In the genomic region with DNA sequence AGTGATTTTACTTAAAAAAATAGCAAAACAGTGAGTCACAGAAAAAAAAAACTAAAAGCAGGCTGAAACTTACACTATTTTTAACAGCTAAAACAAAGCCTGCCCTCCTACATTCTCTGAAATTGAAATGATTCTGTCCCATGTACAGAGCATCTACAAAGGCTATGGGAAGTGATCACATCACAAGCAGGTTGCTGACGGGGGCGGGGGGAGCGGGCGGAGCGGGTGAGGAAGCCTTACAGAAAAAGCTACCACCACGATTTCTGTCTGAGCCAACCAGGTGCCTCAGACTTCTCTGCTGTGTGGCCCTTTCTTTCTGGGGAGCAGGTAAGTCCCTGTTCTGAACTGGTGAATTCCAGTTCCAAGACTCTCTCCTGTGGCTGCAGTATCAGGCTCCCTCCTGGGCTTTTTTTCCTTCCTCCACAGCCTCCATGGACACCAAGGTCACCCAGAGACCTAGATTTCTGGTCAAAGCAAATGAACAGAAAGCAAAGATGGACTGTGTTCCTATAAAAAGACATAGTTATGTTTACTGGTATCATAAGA, we compare ENCODE assay signal across 13 cellular contexts.
DNase-seq lines count a peak whose midpoint lies in the region; ATAC-seq and TF ChIP-seq lines count a peak whose summit lies in the region.
"Had no signal": no experiment of that assay in that cellular context is flagged by ENCODE, and none has a peak within 500 bp of the region (broad histone marks: within the 10 kb centered on the region; RNA-seq: fewer than 3 reads in every experiment).

No MANE protein-coding gene starts in this region.

- ATAC-seq in activated T-cell treated with anti-CD3 and anti-CD28 coated beads, Interleukin-2, amount 50 U/mL, for 4 hours: peak; percentile 23 to 49
- ATAC-seq in HG03139 (IDR thresholded peaks at IDR 0.05; ENCODE audit: unreplicated experiment) (no peak), GM21423 (IDR thresholded peaks at IDR 0.05; ENCODE audit: unreplicated experiment) (no peak)
- ATAC-seq: Right ventricle myocardium inferior had no signal

- peaks cover 41% of the 10 kb centered on the region for H3K27me3 Mint-ChIP-seq in activated T-cell treated with anti-CD3 and anti-CD28 coated beads, Interleukin-2, amount 50 U/mL, for 4 hours (ENCODE audit: low read depth)
- peaks cover 50% of the 10 kb centered on the region for H3K27me3 Mint-ChIP-seq in activated T-cell treated with anti-CD3 and anti-CD28 coated beads, Interleukin-2, amount 50 U/mL, for 24 hours
- peaks cover 27% of the 10 kb centered on the region for H3K27me3 Mint-ChIP-seq in activated CD4-positive, alpha-beta T cell treated with anti-CD3 and anti-CD28 coated beads, Interleukin-2, amount 10 ng/mL, durations not matched to agents 24 days and 14 days

- H3K27ac ChIP-seq in colonic mucosa: no peak overlapping the region

- no peaks in the 10 kb centered on the region for H3K27me3 ChIP-seq in colonic mucosa

- H3K4me3 ChIP-seq in colonic mucosa: no peak overlapping the region

- TF ChIP-seq CTCF in colonic mucosa (IDR thresholded peaks at IDR 0.05): no peak

- H3K4me3 Mint-ChIP-seq in activated T-cell treated with anti-CD3 and anti-CD28 coated beads, Interleukin-2, amount 50 U/mL, for 4 hours: no peak overlapping the region
- H3K4me3 Mint-ChIP-seq in activated T-cell treated with anti-CD3 and anti-CD28 coated beads, Interleukin-2, amount 50 U/mL, for 24 hours: no peak overlapping the region
- H3K4me3 Mint-ChIP-seq in activated CD4-positive, alpha-beta T cell treated with anti-CD3 and anti-CD28 coated beads, Interleukin-2, amount 10 ng/mL, durations not matched to agents 24 days and 14 days: no peak overlapping the region
- H3K4me3 Mint-ChIP-seq: CD4-positive, alpha-beta memory T cell had no signal

- H3K36me3 ChIP-seq in colonic mucosa: no peaks in the 10 kb centered on the region

- H3K36me3 Mint-ChIP-seq in activated T-cell treated with anti-CD3 and anti-CD28 coated beads, Interleukin-2, amount 50 U/mL, for 4 hours (ENCODE audit: insufficient read depth): no peaks in the 10 kb centered on the region
- no peaks in the 10 kb centered on the region for H3K36me3 Mint-ChIP-seq in activated T-cell treated with anti-CD3 and anti-CD28 coated beads, Interleukin-2, amount 50 U/mL, for 24 hours (ENCODE audit: low read depth)
- no peaks in the 10 kb centered on the region for H3K36me3 Mint-ChIP-seq in activated CD4-positive, alpha-beta T cell treated with anti-CD3 and anti-CD28 coated beads, Interleukin-2, amount 10 ng/mL, durations not matched to agents 24 days and 14 days (ENCODE audit: low read depth)
- H3K36me3 Mint-ChIP-seq: CD4-positive, alpha-beta memory T cell had no signal

- H3K9ac ChIP-seq in colonic mucosa (ENCODE audit: low read depth in 2 of 2, low read length in 2 of 2): no peak overlapping the region

- no peaks in the 10 kb centered on the region for H3K9me3 ChIP-seq in colonic mucosa

- H3K4me1 Mint-ChIP-seq in activated T-cell treated with anti-CD3 and anti-CD28 coated beads, Interleukin-2, amount 50 U/mL, for 4 hours (ENCODE audit: low read depth): peaks cover 3% of the 10 kb centered on the region
- peaks cover 8% of the 10 kb centered on the region for H3K4me1 Mint-ChIP-seq in activated T-cell treated with anti-CD3 and anti-CD28 coated beads, Interleukin-2, amount 50 U/mL, for 24 hours (ENCODE audit: low read depth)
- H3K4me1 Mint-ChIP-seq in activated CD4-positive, alpha-beta T cell treated with anti-CD3 and anti-CD28 coated beads, Interleukin-2, amount 10 ng/mL, durations not matched to agents 24 days and 14 days: peaks cover 3% of the 10 kb centered on the region

- intact Hi-C loops in activated CD4-positive, alpha-beta T cell treated with anti-CD3 and anti-CD28 coated beads, Interleukin-2, amount 10 ng/mL, durations not matched to agents 24 days and 14 days (cut with micrococcal nuclease): no loop called here
- intact Hi-C loops in colonic mucosa (cut with DNase I): no loop called here

- no peak overlapping the region for H3K27ac Mint-ChIP-seq in activated T-cell treated with anti-CD3 and anti-CD28 coated beads, Interleukin-2, amount 50 U/mL, for 24 hours
- no peak overlapping the region for H3K27ac Mint-ChIP-seq in activated CD4-positive, alpha-beta T cell treated with anti-CD3 and anti-CD28 coated beads, Interleukin-2, amount 10 ng/mL, durations not matched to agents 24 days and 14 days

- DNase-seq in activated T-cell treated with anti-CD3 and anti-CD28 coated beads, Interleukin-2, amount 50 U/mL, for 4 hours: no peak
- no peak for DNase-seq in activated T-cell treated with anti-CD3 and anti-CD28 coated beads, Interleukin-2, amount 50 U/mL, for 24 hours
- DNase-seq in GDM1 (lab: John Stamatoyannopoulos, UW) (peak; percentile 49), colonic mucosa (no peak)
- DNase-seq in activated CD4-positive, alpha-beta T cell treated with anti-CD3 and anti-CD28 coated beads, Interleukin-2, amount 10 ng/mL, durations not matched to agents 24 days and 14 days: peak; percentile 51
- peak; percentile 42 for DNase-seq in stimulated activated CD4-positive, alpha-beta T cell treated with anti-CD3 and anti-CD28 coated beads, Interleukin-4, amount 100 ng/mL, for 1 hour
- DNase-seq: AML-193; CD4-positive, alpha-beta memory T cell; KG1; NCI-H1048 had no signal

- no peaks in the 10 kb centered on the region for H3K4me1 ChIP-seq in colonic mucosa

- H3K9me3 Mint-ChIP-seq in activated T-cell treated with anti-CD3 and anti-CD28 coated beads, Interleukin-2, amount 50 U/mL, for 4 hours: no peaks in the 10 kb centered on the region
- no peaks in the 10 kb centered on the region for H3K9me3 Mint-ChIP-seq in activated T-cell treated with anti-CD3 and anti-CD28 coated beads, Interleukin-2, amount 50 U/mL, for 24 hours
- no peaks in the 10 kb centered on the region for H3K9me3 Mint-ChIP-seq in activated CD4-positive, alpha-beta T cell treated with anti-CD3 and anti-CD28 coated beads, Interleukin-2, amount 10 ng/mL, durations not matched to agents 24 days and 14 days
- H3K9me3 Mint-ChIP-seq: CD4-positive, alpha-beta memory T cell had no signal

Comparison
In these comparisons a context has a peak if more than half of its experiments do, and no peak if none do; other contexts are left out.
1. ATAC-seq: peak in activated T-cell treated with anti-CD3 and anti-CD28 coated beads, Interleukin-2, amount 50 U/mL, for 4 hours (2 of 2); none in HG03139 (single experiment) and GM21423 (single experiment).
2. DNase-seq: peak in GDM1 (single experiment), activated CD4-positive, alpha-beta T cell treated with anti-CD3 and anti-CD28 coated beads, Interleukin-2, amount 10 ng/mL, durations not matched to agents 24 days and 14 days (single experiment) and stimulated activated CD4-positive, alpha-beta T cell treated with anti-CD3 and anti-CD28 coated beads, Interleukin-4, amount 100 ng/mL, for 1 hour (single experiment); none in activated T-cell treated with anti-CD3 and anti-CD28 coated beads, Interleukin-2, amount 50 U/mL, for 4 hours (single experiment), activated T-cell treated with anti-CD3 and anti-CD28 coated beads, Interleukin-2, amount 50 U/mL, for 24 hours (single experiment) and colonic mucosa (single experiment).